14 cellular contexts compared by ENCODE assay signal in the genomic region with DNA sequence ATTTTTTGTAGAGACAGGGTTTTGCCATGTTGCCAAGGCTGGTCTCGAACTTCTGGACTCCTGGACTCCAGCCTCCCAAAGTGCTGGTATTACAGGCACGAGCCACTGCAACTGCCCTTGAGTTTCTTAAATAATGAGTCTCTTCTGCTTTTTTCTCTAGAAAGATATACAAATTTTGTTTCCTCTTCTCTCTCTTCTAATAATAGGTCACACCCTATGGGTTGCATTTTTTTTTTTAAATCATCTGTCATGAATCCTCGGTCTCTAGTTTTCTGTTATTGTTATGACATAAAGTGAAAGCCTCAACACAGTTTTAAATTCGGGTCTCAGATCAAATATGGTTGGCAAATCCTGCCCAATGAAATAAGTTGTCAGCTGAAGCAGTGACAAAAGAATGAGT.
A peak's percentile ranks its signal among the peaks of the same experiment; 100 is the strongest.
DNase-seq lines count a peak whose midpoint lies in the region; ATAC-seq lines count a peak whose summit lies in the region.
"Had no signal": no experiment of that assay in that cellular context is flagged by ENCODE, and none has a peak within 500 bp of the region (broad histone marks: within the 10 kb centered on the region; RNA-seq: fewer than 3 reads in every experiment).

No MANE protein-coding gene starts in this region.

- in situ Hi-C loops in G401 (cut with HindIII; ENCODE audit: low sequenced_read_pairs): no loop called here

- H3K4me3 Mint-ChIP-seq in stimulated activated memory B cell treated with anti-CD40 and anti-IgM and Interleukin-4, amounts not matched to agents 10 μg/mL and 1 μg/mL and 100 μg/mL, for 72 hours: no peak overlapping the region
- H3K4me3 Mint-ChIP-seq: activated naive CD8-positive, alpha-beta T cell treated with anti-CD3 and anti-CD28 coated beads, Interleukin-2, amount 50 U/mL, for 24 hours had no signal

- H3K36me3 Mint-ChIP-seq in stimulated activated memory B cell treated with anti-CD40 and anti-IgM and Interleukin-4, amounts not matched to agents 10 μg/mL and 1 μg/mL and 100 μg/mL, for 72 hours: no peaks in the 10 kb centered on the region

- peaks cover 10% of the 10 kb centered on the region for H3K4me1 Mint-ChIP-seq in stimulated activated memory B cell treated with anti-CD40 and anti-IgM and Interleukin-4, amounts not matched to agents 10 μg/mL and 1 μg/mL and 100 μg/mL, for 72 hours
- H3K4me1 Mint-ChIP-seq: activated naive CD8-positive, alpha-beta T cell treated with anti-CD3 and anti-CD28 coated beads, Interleukin-2, amount 50 U/mL, for 24 hours had no signal

- peaks cover 13% of the 10 kb centered on the region for H3K27me3 Mint-ChIP-seq in stimulated activated memory B cell treated with anti-CD40 and anti-IgM and Interleukin-4, amounts not matched to agents 10 μg/mL and 1 μg/mL and 100 μg/mL, for 72 hours
- H3K27me3 Mint-ChIP-seq: activated naive CD8-positive, alpha-beta T cell treated with anti-CD3 and anti-CD28 coated beads, Interleukin-2, amount 50 U/mL, for 24 hours had no signal

- H3K9me3 Mint-ChIP-seq in stimulated activated memory B cell treated with anti-CD40 and anti-IgM and Interleukin-4, amounts not matched to agents 10 μg/mL and 1 μg/mL and 100 μg/mL, for 72 hours: no peaks in the 10 kb centered on the region
- H3K9me3 Mint-ChIP-seq: activated naive CD8-positive, alpha-beta T cell treated with anti-CD3 and anti-CD28 coated beads, Interleukin-2, amount 50 U/mL, for 24 hours had no signal

- DNase-seq in G401 (ENCODE audit: low spot score) (no peak), NCI-H82 (lab: John Stamatoyannopoulos, UW) (no peak), NCI-H1105 (lab: John Stamatoyannopoulos, UW) (no peak)
- DNase-seq: activated naive CD8-positive, alpha-beta T cell treated with anti-CD3 and anti-CD28 coated beads, Interleukin-2, amount 50 U/mL, for 24 hours; Calu3; dermis blood vessel endothelial cell; islet precursor cell; NCI-H2081 had no signal

- ATAC-seq in GM18907 (IDR thresholded peaks at IDR 0.05; ENCODE audit: unreplicated experiment) (peak; percentile 64), GM21723 (IDR thresholded peaks at IDR 0.05; ENCODE audit: unreplicated experiment) (peak; percentile 65), HG03432 (IDR thresholded peaks at IDR 0.05; ENCODE audit: unreplicated experiment) (peak; percentile 70)
- ATAC-seq in stimulated activated memory B cell treated with anti-CD40 and anti-IgM and Interleukin-4, amounts not matched to agents 10 μg/mL and 1 μg/mL and 100 μg/mL, for 72 hours: peak; percentile 36
- ATAC-seq: activated naive CD8-positive, alpha-beta T cell treated with anti-CD3 and anti-CD28 coated beads, Interleukin-2, amount 50 U/mL, for 24 hours; K562; Panc1 had no signal

- H3K27ac Mint-ChIP-seq in stimulated activated memory B cell treated with anti-CD40 and anti-IgM and Interleukin-4, amounts not matched to agents 10 μg/mL and 1 μg/mL and 100 μg/mL, for 72 hours: no peak overlapping the region
- H3K27ac Mint-ChIP-seq: activated naive CD8-positive, alpha-beta T cell treated with anti-CD3 and anti-CD28 coated beads, Interleukin-2, amount 50 U/mL, for 24 hours had no signal
